Comparison of ENCODE assay signal across 1 cellular context in the genomic region with DNA sequence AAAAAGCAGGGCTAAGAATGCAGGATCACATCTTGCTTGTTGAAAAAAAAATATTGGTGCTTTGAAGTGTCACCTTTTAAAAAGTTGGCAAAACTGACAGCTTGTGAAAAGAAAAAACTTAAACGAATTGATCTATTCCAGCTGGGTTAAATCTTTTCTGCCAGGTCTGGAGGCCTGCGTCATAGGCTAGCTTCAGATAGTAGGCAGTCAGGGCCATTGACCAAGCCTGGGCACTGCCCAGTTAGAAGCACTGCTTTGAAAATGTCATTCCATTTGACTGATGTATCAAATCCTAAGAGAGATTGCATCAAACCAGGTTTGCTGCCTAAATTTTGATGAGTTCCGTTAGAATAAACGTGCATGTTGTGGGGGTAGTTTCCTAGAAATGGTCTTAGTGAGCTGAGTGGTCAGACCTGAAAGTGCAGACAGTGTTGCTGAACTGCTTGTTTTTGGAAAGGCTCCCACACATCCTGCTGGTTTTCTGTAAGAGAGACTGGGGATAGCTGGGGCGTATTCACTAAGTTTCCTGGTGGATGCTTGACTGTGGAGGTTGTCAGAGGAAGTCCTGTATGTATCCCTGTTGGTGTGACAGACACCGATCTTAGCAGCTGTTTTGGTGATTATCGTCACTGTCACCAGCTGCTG.
TF ChIP-seq lines count a peak whose summit lies in the region.

No MANE protein-coding gene starts in this region.

TF ChIP-seq in IMR-90, 13 proteins besides CTCF, POLR2A, EP300 and RAD21:
- TF ChIP-seq, protein P1, sequence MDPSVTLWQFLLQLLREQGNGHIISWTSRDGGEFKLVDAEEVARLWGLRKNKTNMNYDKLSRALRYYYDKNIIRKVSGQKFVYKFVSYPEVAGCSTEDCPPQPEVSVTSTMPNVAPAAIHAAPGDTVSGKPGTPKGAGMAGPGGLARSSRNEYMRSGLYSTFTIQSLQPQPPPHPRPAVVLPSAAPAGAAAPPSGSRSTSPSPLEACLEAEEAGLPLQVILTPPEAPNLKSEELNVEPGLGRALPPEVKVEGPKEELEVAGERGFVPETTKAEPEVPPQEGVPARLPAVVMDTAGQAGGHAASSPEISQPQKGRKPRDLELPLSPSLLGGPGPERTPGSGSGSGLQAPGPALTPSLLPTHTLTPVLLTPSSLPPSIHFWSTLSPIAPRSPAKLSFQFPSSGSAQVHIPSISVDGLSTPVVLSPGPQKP (IDR thresholded peaks at IDR 0.05; ENCODE audit: borderline replicate concordance, low read depth, low read length) = no peak
- TF ChIP-seq MAZ (IDR thresholded peaks at IDR 0.05; ENCODE audit: borderline replicate concordance, low read depth, low read length) = no peak
- no peak for TF ChIP-seq FOS (IDR thresholded peaks at IDR 0.05; ENCODE audit: low read depth, low read length)
- no peak for TF ChIP-seq CHD1 (IDR thresholded peaks at IDR 0.05; ENCODE audit: low read depth, low read length)
- no peak for TF ChIP-seq RFX5 (IDR thresholded peaks at IDR 0.05; ENCODE audit: low read depth, low read length)
- TF ChIP-seq RCOR1 (IDR thresholded peaks at IDR 0.05; ENCODE audit: insufficient replicate concordance, low read length) = no peak
- TF ChIP-seq CEBPB (IDR thresholded peaks at IDR 0.05; ENCODE audit: low read depth, low read length) = no peak
TF ChIP-seq in IMR-90: peak in this region for 0.
